In the genomic region with DNA sequence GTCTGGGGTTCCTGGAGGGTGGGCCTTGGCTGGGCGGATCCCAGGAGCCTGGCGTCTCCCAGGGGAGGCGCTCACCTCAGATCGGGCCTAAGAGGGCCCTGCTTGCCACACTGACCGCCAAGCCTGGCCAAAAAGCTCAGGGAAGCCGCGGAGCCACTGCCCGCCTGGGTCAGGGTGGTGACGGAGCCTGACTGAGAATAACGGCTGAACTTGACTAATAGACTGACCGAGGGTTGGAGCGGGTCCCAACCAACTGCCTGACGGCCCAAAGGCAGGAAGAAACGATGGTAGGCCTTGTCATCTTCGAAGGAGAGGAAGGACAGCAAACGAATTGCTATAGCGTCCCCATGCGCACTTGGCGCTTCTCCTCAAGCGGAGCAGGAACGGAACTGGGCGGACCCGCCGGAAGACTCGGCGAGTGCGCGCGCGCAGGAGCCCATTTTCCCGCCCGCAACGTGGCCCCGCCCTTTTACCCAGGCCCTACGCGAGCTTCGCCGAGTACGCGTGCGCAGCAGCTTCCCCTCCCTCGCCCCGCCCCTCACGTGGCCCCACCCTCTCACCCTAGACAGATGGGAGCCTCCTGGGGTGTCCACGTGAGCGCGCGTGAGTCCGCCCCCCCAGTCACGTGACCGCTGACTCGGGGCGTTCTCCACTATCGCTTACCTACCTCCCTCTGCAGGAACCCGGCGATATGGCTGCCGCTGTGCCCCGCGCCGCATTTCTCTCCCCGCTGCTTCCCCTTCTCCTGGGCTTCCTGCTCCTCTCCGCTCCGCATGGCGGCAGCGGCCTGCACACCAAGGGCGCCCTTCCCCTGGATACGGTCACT, we compare ENCODE assay signal across 8 cellular contexts. TPM values are rescaled to one million over a fixed set of nuclear protein-coding genes. Genes with fewer than 3 reads are reported as not detected.
DNase-seq lines count a peak whose midpoint lies in the region; ATAC-seq and TF ChIP-seq lines count a peak whose summit lies in the region.

Gene ERP29, plus strand, starts transcription at position 652 of the 826 bp plus-strand sequence. Its CDS starts 40 bp downstream, at position 692.
Gene TMEM116, minus strand, starts transcription at position 391 of the 826 bp plus-strand sequence. CDS start 7,895 bp downstream, outside the sequence.

- intact Hi-C loops in CD4-positive, alpha-beta memory T cell (cut with micrococcal nuclease) = loop anchor here (1.0 to 5.0 kb wide), 6 partner anchors 11 to 374 kb away; partner anchors contain the start of genes MAPKAPK5 and NAA25
- intact Hi-C loops in lower lobe of right lung (cut with DNase I) = no loop called here

- peak; percentile 98 to 100 (median 99) for DNase-seq in CD4-positive, alpha-beta memory T cell
- DNase-seq in HK-2 (ENCODE audit: unreplicated experiment) (peak; percentile 100), NCI-H82 treated with DMSO at 0.1 percent for 48 hours (lab: John Stamatoyannopoulos, UW; ENCODE audit: unreplicated experiment) (peak; percentile 91), lower lobe of right lung (peak; percentile 100)
- peak; percentile 100 for DNase-seq in activated CD4-positive, alpha-beta memory T cell treated with anti-CD3 and anti-CD28 coated beads, Interleukin-2, amount 10 ng/mL, durations not matched to agents 7 days and 5 days
- peak; percentile 100 for DNase-seq in stimulated activated CD4-positive, alpha-beta T cell treated with anti-CD3 and anti-CD28 coated beads, TNF-alpha, amount 100 ng/mL, for 24 hours (ENCODE audit: low read depth in 3 of 3)

- POLR2A ChIA-PET in CD4-positive, alpha-beta memory T cell (lab: Charles Lee; ENCODE audit: partially characterized antibody) = interaction anchor here (0.6 to 8.6 kb wide), 27 partner anchors 8 to 405 kb away, joined by 3 to 344 read pairs (median 6); partner anchors contain the start of genes MAPKAPK5, NAA25, PTPN11 and TRAFD1
- POLR2A ChIA-PET in activated CD4-positive, alpha-beta memory T cell treated with anti-CD3 and anti-CD28 coated beads, Interleukin-2, amount 10 ng/mL, durations not matched to agents 7 days and 5 days (lab: Charles Lee) = interaction anchor here (0.6 to 6.7 kb wide), 34 partner anchors 10 to 405 kb away, joined by 3 to 326 read pairs (median 5); partner anchors contain the start of genes ACAD10, BRAP, MAPKAPK5 and NAA25

- CTCF ChIA-PET in CD4-positive, alpha-beta memory T cell (lab: Charles Lee; ENCODE audit: partially characterized antibody) = interaction anchor here (0.9 to 3.8 kb wide), 25 partner anchors 10 to 177 kb away, joined by 3 to 85 read pairs (median 4); partner anchors contain the start of gene TRAFD1
- CTCF ChIA-PET in activated CD4-positive, alpha-beta memory T cell treated with anti-CD3 and anti-CD28 coated beads, Interleukin-2, amount 10 ng/mL, durations not matched to agents 7 days and 5 days (lab: Charles Lee) = interaction anchor here (1.0 to 4.2 kb wide), 25 partner anchors 9 to 398 kb away, joined by 3 to 62 read pairs (median 7); partner anchors contain the start of genes MAPKAPK5, NAA25 and TRAFD1

- peaks cover 79% of the 10 kb centered on the region for H3K4me1 ChIP-seq in CD4-positive, alpha-beta memory T cell (ENCODE audit: insufficient read depth, low read length)
- H3K4me1 ChIP-seq in duodenal mucosa (ENCODE audit: control insufficient read depth in 1 of 2, insufficient read depth in 2 of 2, low read length in 2 of 2) (peaks cover 19 to 29% of the 10 kb centered on the region in 2 donors), lower lobe of right lung (peaks cover 38% of the 10 kb centered on the region)

- H3K4me1 Mint-ChIP-seq in CD4-positive, alpha-beta memory T cell = peaks cover 39 to 73% (median 56%) of the 10 kb centered on the region in 4 donors
- peaks cover 53% of the 10 kb centered on the region for H3K4me1 Mint-ChIP-seq in activated CD4-positive, alpha-beta memory T cell treated with anti-CD3 and anti-CD28 coated beads, Interleukin-2, amount 10 ng/mL, durations not matched to agents 7 days and 5 days

- H3K9me3 Mint-ChIP-seq in CD4-positive, alpha-beta memory T cell = peaks cover 0 to 4% (median 0%) of the 10 kb centered on the region in 8 donors
- H3K9me3 Mint-ChIP-seq in activated CD4-positive, alpha-beta memory T cell treated with anti-CD3 and anti-CD28 coated beads, Interleukin-2, amount 10 ng/mL, durations not matched to agents 7 days and 5 days = no peaks in the 10 kb centered on the region

- peaks cover 13% of the 10 kb centered on the region for H3K36me3 ChIP-seq in CD4-positive, alpha-beta memory T cell (ENCODE audit: insufficient read depth, low read length)
- H3K36me3 ChIP-seq in duodenal mucosa (ENCODE audit: control insufficient read depth in 1 of 2, insufficient read depth in 2 of 2, low read length in 2 of 2) (peaks cover 9 to 12% of the 10 kb centered on the region in 2 donors), lower lobe of right lung (peaks cover 17% of the 10 kb centered on the region)

- H3K4me3 ChIP-seq in CD4-positive, alpha-beta memory T cell (ENCODE audit: low read length in 2 of 2) = peak within 1 kb of the TSS; percentile 94 to 99
- peak within 1 kb of the TSS; percentile 92 to 93 for H3K4me3 ChIP-seq in duodenal mucosa (ENCODE audit: low read depth in 1 of 2, low read length in 2 of 2)
- H3K4me3 ChIP-seq in lower lobe of right lung = peak within 1 kb of the TSS; percentile 95

- H3K4me3 Mint-ChIP-seq in CD4-positive, alpha-beta memory T cell = peak within 1 kb of the TSS; percentile 87 to 98 (median 94)
- peak within 1 kb of the TSS; percentile 93 for H3K4me3 Mint-ChIP-seq in activated CD4-positive, alpha-beta memory T cell treated with anti-CD3 and anti-CD28 coated beads, Interleukin-2, amount 10 ng/mL, durations not matched to agents 7 days and 5 days

- TF ChIP-seq CTCF in lower lobe of right lung (IDR thresholded peaks at IDR 0.05) = peak; percentile 71

- ATAC-seq in GM19438 (IDR thresholded peaks at IDR 0.05; ENCODE audit: low read depth, unreplicated experiment) (peak; percentile 60), lower lobe of right lung (peak; percentile 94 to 95)

- peaks cover 26 to 30% of the 10 kb centered on the region in 2 donors for H3K36me3 Mint-ChIP-seq in CD4-positive, alpha-beta memory T cell
- H3K36me3 Mint-ChIP-seq in activated CD4-positive, alpha-beta memory T cell treated with anti-CD3 and anti-CD28 coated beads, Interleukin-2, amount 10 ng/mL, durations not matched to agents 7 days and 5 days (ENCODE audit: low read depth) = peaks cover 59% of the 10 kb centered on the region

- peak within 1 kb of the TSS; percentile 90 to 99 for H3K9ac ChIP-seq in duodenal mucosa (ENCODE audit: low read depth in 1 of 2, low read length in 2 of 2)

- no peaks in the 10 kb centered on the region for H3K27me3 Mint-ChIP-seq in CD4-positive, alpha-beta memory T cell
- H3K27me3 Mint-ChIP-seq in activated CD4-positive, alpha-beta memory T cell treated with anti-CD3 and anti-CD28 coated beads, Interleukin-2, amount 10 ng/mL, durations not matched to agents 7 days and 5 days = no peaks in the 10 kb centered on the region

- H3K9me3 ChIP-seq in CD4-positive, alpha-beta memory T cell (ENCODE audit: control insufficient read depth in 1 of 2, low read length in 2 of 2) = no peaks in the 10 kb centered on the region
- H3K9me3 ChIP-seq in duodenal mucosa (ENCODE audit: control insufficient read depth in 1 of 2, low read length in 2 of 2) (no peaks in the 10 kb centered on the region), lower lobe of right lung (no peaks in the 10 kb centered on the region)

- H3K27ac ChIP-seq in CD4-positive, alpha-beta memory T cell (ENCODE audit: low read depth, low read length) = peak within 1 kb of the TSS; percentile 97
- H3K27ac ChIP-seq in duodenal mucosa (ENCODE audit: low read depth, low read length) (peak within 1 kb of the TSS; percentile 92), lower lobe of right lung (peak within 1 kb of the TSS; percentile 94)

- H3K27me3 ChIP-seq in CD4-positive, alpha-beta memory T cell (ENCODE audit: insufficient read depth, low read length) = no peaks in the 10 kb centered on the region
- H3K27me3 ChIP-seq in duodenal mucosa (ENCODE audit: control insufficient read depth in 1 of 2, insufficient read depth in 2 of 2, low read length in 2 of 2) (no peaks in the 10 kb centered on the region), lower lobe of right lung (ENCODE audit: low read depth) (no peaks in the 10 kb centered on the region)

- peak within 1 kb of the TSS; percentile 96 to 99 (median 99) for H3K27ac Mint-ChIP-seq in CD4-positive, alpha-beta memory T cell
- H3K27ac Mint-ChIP-seq in activated CD4-positive, alpha-beta memory T cell treated with anti-CD3 and anti-CD28 coated beads, Interleukin-2, amount 10 ng/mL, durations not matched to agents 7 days and 5 days = peak within 1 kb of the TSS; percentile 95

RNA-seq across cellular contexts. Expression of gene ERP29, which starts in this region (rescaled TPM):
- total RNA-seq in CD4-positive, alpha-beta memory T cell = 100 to 1,000 TPM; 183 to 184 TPM
- polyA plus RNA-seq in CD4-positive, alpha-beta memory T cell = 100 to 1,000 TPM; 217 to 250 TPM
- total RNA-seq in activated CD4-positive, alpha-beta memory T cell treated with anti-CD3 and anti-CD28 coated beads, Interleukin-2, amount 10 ng/mL, durations not matched to agents 7 days and 5 days = 100 to 1,000 TPM; 169 to 172 TPM
- 152 TPM for total RNA-seq in lower lobe of right lung

RNA-seq across cellular contexts. Expression of gene TMEM116, which starts in this region (rescaled TPM):
- total RNA-seq in CD4-positive, alpha-beta memory T cell = 10 to 100 TPM; 47.3 to 50.6 TPM
- polyA plus RNA-seq in CD4-positive, alpha-beta memory T cell = 10 to 100 TPM; 32.3 to 37.1 TPM
- total RNA-seq in activated CD4-positive, alpha-beta memory T cell treated with anti-CD3 and anti-CD28 coated beads, Interleukin-2, amount 10 ng/mL, durations not matched to agents 7 days and 5 days = 10 to 100 TPM; 17.8 to 19.7 TPM
- total RNA-seq in lower lobe of right lung = 21.1 TPM

Comparison
In these comparisons a context has a peak if more than half of its experiments do, and no peak if none do; other contexts are left out.
1. Peak in every context shown above with its lines: DNase-seq, ATAC-seq, H3K4me3 ChIP-seq and H3K27ac ChIP-seq.